8 cellular contexts compared by ENCODE assay signal in the genomic region with DNA sequence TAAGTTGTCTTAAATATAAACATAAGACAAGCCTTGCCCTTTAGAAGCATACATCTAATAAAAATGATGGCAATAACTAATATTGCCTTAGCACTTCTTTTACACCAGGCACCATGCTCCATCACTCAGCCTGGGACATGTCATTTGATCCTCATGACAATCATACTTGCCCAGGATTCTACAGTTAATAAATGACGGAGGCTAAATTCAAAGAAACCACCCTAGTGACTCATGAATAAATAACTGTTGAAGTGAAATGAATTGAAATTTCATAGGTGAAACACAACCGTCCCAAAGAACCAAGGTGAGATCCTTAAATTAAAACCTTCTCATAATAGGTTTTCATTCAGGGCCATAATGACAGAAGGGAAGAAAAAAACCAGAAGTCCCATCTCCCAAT.
"Had no signal": no experiment of that assay in that cellular context is flagged by ENCODE, and none has a peak within 500 bp of the region (broad histone marks: within the 10 kb centered on the region; RNA-seq: fewer than 3 reads in every experiment).

No MANE protein-coding gene starts in this region.

- FAIRE-seq: H1, H54, HepG2 had no signal

- DNase-seq: H9, HCEC 1CT, KBM-7 had no signal

- H3K27ac ChIP-seq: HL-60 had no signal

- ATAC-seq: GM23338, HepG2 had no signal
